In genomic region chr1:175360016-175360415, GRCh38 we compare ENCODE assay signal across 11 cellular contexts.
"Had no signal": no experiment of that assay in that cellular context is flagged by ENCODE, and none has a peak within 500 bp of the region (broad histone marks: within the 10 kb centered on the region; RNA-seq: fewer than 3 reads in every experiment).

No MANE protein-coding gene starts in this region.

- DNase-seq: GM23248, GOT3, H7, H9, HCEC 1CT, HFFc6 had no signal

- H3K9ac ChIP-seq: GM23248 had no signal

- H3K4me1 ChIP-seq: HAP-1 had no signal

- H3K9me3 ChIP-seq: HAP-1 had no signal

- H3K36me3 ChIP-seq: HAP-1 had no signal

- FAIRE-seq: H1, H54 had no signal

- H3K27ac ChIP-seq: GM23248 had no signal

- H3K4me3 ChIP-seq: GM23248, GM23338, HAP-1 had no signal

- H2AFZ ChIP-seq: GM23248, GM23338 had no signal

- H3K4me2 ChIP-seq: GM23338 had no signal

- ATAC-seq: GM23338, HCT116 had no signal
